ENCODE assay signal across 8 cellular contexts in genomic region chrY:2934861-2935605, GRCh38. TPM values are rescaled to one million over a fixed set of nuclear protein-coding genes. Genes with fewer than 3 reads are reported as not detected.
A peak's percentile ranks its signal among the peaks of the same experiment; 100 is the strongest.
DNase-seq lines count a peak whose midpoint lies in the region; ATAC-seq and TF ChIP-seq lines count a peak whose summit lies in the region.

Gene ZFY, plus strand, starts transcription at chrY:2935381. Its CDS starts 18,556 bp downstream, at chrY:2953937.

- H3K4me3 Mint-ChIP-seq in immature natural killer cell = peak within 1 kb of the TSS in 1 of 5 donors; percentile 90

- peaks cover 0 to under 1% (median 0%) of the 10 kb centered on the region in 3 donors for H3K36me3 Mint-ChIP-seq in immature natural killer cell

- ATAC-seq in HG03439 (IDR thresholded peaks at IDR 0.05; ENCODE audit: unreplicated experiment) = peak; percentile 40
- ATAC-seq in activated CD4-positive, CD25-positive, alpha-beta regulatory T cell treated with anti-CD3 and anti-CD28 coated beads, Interleukin-2, amount 50 U/mL, for 24 hours = peak; percentile 53 to 54

- H3K4me1 Mint-ChIP-seq in immature natural killer cell = no peaks in the 10 kb centered on the region

- POLR2A ChIA-PET in GM10248 (lab: Yijun Ruan, JAX) = interaction anchor here (0.6 kb wide), 1 partner anchor 10 kb away, joined by 5 read pairs; no protein-coding TSS in a partner anchor

- H3K4me3 ChIP-seq in fibroblast of villous mesenchyme (ENCODE audit: low read depth, low read length) = peak within 1 kb of the TSS; percentile 63

- peak within 1 kb of the TSS in 1 of 6 donors; percentile 99 for H3K27ac Mint-ChIP-seq in immature natural killer cell

- CTCF ChIA-PET in GM10248 (lab: Yijun Ruan, JAX) = no interaction called here

- peaks cover 0 to 18% (median 0%) of the 10 kb centered on the region in 3 donors for H3K27me3 Mint-ChIP-seq in immature natural killer cell (ENCODE audit: low read depth in 3 of 3)

- TF ChIP-seq CTCF in GM10248 (IDR thresholded peaks at IDR 0.05; ENCODE audit: control extremely low read depth, extremely low read depth, low read depth, missing control alignments) (no peak), fibroblast of villous mesenchyme (IDR thresholded peaks at IDR 0.05; ENCODE audit: insufficient read depth, low read depth, low read length) (no peak)

- peak; percentile 4 for DNase-seq in GM10248 (ENCODE audit: extremely low spot score)
- peak; percentile 67 for DNase-seq in fibroblast of villous mesenchyme (ENCODE audit: low read depth)
- DNase-seq in stimulated activated CD4-positive, alpha-beta T cell treated with anti-CD3 and anti-CD28 coated beads, Interleukin-12 subunit alpha, Interleukin-12 subunit beta, amount 100 ng/mL, for 48 hours (ENCODE audit: low read depth in 2 of 3, low spot score in 1 of 3) = peak in 2 of 3 donors; percentile 39 to 44
- no peak for DNase-seq in immature natural killer cell
- DNase-seq in NCI-H1694 (lab: John Stamatoyannopoulos, UW) = no peak
- DNase-seq in ACHN = no peak

- H3K9me3 Mint-ChIP-seq in immature natural killer cell = no peaks in the 10 kb centered on the region

- in situ Hi-C loops in ACHN (cut with HindIII; ENCODE audit: low pct_ligation_motif_present, low pct_unique_long_range_greater_than_20kb, low sequenced_read_pairs) = no loop called here

RNA-seq across cellular contexts. Expression of gene ZFY, which starts in this region (rescaled TPM):
- total RNA-seq in fibroblast of villous mesenchyme = 1.7 TPM in 1 of 2 replicates, not detected in the other
- polyA plus RNA-seq in immature natural killer cell = not detected

Comparison
In these comparisons a context has a peak if more than half of its experiments do, and no peak if none do; other contexts are left out.
1. DNase-seq: peak in GM10248 (single experiment), fibroblast of villous mesenchyme (single experiment) and stimulated activated CD4-positive, alpha-beta T cell treated with anti-CD3 and anti-CD28 coated beads, Interleukin-12 subunit alpha, Interleukin-12 subunit beta, amount 100 ng/mL, for 48 hours (2 of 3); none in immature natural killer cell (0 of 3), NCI-H1694 (single experiment) and ACHN (single experiment).